Comparison of ENCODE assay signal across 7 cellular contexts in genomic region chr10:44776181-44776580, GRCh38.
"Had no signal": no experiment of that assay in that cellular context is flagged by ENCODE, and none has a peak within 500 bp of the region (broad histone marks: within the 10 kb centered on the region; RNA-seq: fewer than 3 reads in every experiment).

No MANE protein-coding gene starts in this region.

- H3K4me3 Mint-ChIP-seq: H9 had no signal

- H3K9me3 Mint-ChIP-seq: H9 had no signal

- H2AFZ ChIP-seq: GM23248 had no signal

- H3K27ac ChIP-seq: GM23248 had no signal

- H3K27me3 Mint-ChIP-seq: IgD-negative memory B cell had no signal

- DNase-seq: GM23248, GOT3, H9, HCEC 1CT, KBM-7 had no signal

- H3K9ac ChIP-seq: GM23248 had no signal

- FAIRE-seq: HTR-8/SVneo had no signal

- H3K27ac Mint-ChIP-seq: H9, IgD-negative memory B cell had no signal

- H3K4me1 Mint-ChIP-seq: IgD-negative memory B cell had no signal

- H3K4me3 ChIP-seq: GM23248 had no signal

- H3K36me3 Mint-ChIP-seq: IgD-negative memory B cell had no signal
